ENCODE assay signal across 8 cellular contexts in the genomic region with DNA sequence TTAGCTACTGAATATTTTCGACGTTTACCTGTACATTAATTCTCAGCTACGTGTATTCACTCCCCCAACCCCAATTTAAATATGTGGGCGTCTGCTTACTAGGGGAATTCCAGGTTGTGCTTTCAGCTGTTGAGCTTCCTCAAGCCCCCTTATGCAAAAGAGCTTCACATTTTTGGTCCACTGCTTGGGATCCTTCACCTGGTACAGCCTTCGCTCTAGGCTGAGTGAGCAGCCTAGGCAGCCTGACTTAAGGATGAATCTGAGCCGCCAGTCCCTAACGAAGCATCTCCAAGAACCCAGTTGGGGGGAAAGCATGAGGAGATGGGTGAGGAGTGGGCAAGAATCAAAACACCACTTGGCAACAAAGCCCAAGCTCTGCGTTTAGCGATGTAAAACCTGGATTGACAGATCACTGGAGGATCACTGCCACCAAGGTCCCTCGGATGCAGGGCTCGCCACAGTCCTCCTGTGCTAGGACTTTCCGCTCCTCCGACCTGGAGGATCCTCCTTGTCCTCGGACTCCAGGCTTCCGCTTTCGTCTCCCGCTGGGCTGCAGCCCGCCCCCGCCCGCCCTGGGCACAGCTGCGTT. TPM values are rescaled to one million over a fixed set of nuclear protein-coding genes. Genes with fewer than 3 reads are reported as not detected.
DNase-seq lines count a peak whose midpoint lies in the region; ATAC-seq and TF ChIP-seq lines count a peak whose summit lies in the region.

No MANE protein-coding gene starts in this region.

- peak; percentile 30 for TF ChIP-seq POLR2A in GM10847 (IDR thresholded peaks at IDR 0.05; ENCODE audit: extremely low read depth, insufficient read length)

- H3K27ac Mint-ChIP-seq in activated T-helper 1 cell treated with anti-CD3 and anti-CD28 coated beads, Interleukin-12 subunit alpha, Interleukin-12 subunit beta, Interleukin-2, Interleukin-4 antibody, amounts not matched to agents 30 ng/mL and 10 ng/mL and 1 ng/mL, durations not matched to agents 14 hours and 24 hours and 36 hours = peak overlapping the region; percentile 87

- ATAC-seq in HG02852 (IDR thresholded peaks at IDR 0.05; ENCODE audit: unreplicated experiment) = peak; percentile 19

- no peaks in the 10 kb centered on the region for H3K36me3 ChIP-seq in right atrium auricular region
- peaks cover 20% of the 10 kb centered on the region for H3K36me3 ChIP-seq in skeletal muscle satellite cell (ENCODE audit: insufficient read depth, low read length)

- H3K36me3 Mint-ChIP-seq in activated T-helper 1 cell treated with anti-CD3 and anti-CD28 coated beads, Interleukin-12 subunit alpha, Interleukin-12 subunit beta, Interleukin-2, Interleukin-4 antibody, amounts not matched to agents 30 ng/mL and 10 ng/mL and 1 ng/mL, durations not matched to agents 14 hours and 24 hours and 36 hours (ENCODE audit: low read depth) = peaks cover 31% of the 10 kb centered on the region

- H3K9me3 Mint-ChIP-seq in activated T-helper 1 cell treated with anti-CD3 and anti-CD28 coated beads, Interleukin-12 subunit alpha, Interleukin-12 subunit beta, Interleukin-2, Interleukin-4 antibody, amounts not matched to agents 30 ng/mL and 10 ng/mL and 1 ng/mL, durations not matched to agents 14 hours and 24 hours and 36 hours = no peaks in the 10 kb centered on the region

- peaks cover 72% of the 10 kb centered on the region for H3K4me1 Mint-ChIP-seq in activated T-helper 1 cell treated with anti-CD3 and anti-CD28 coated beads, Interleukin-12 subunit alpha, Interleukin-12 subunit beta, Interleukin-2, Interleukin-4 antibody, amounts not matched to agents 30 ng/mL and 10 ng/mL and 1 ng/mL, durations not matched to agents 14 hours and 24 hours and 36 hours (ENCODE audit: low read depth)

- peak overlapping the region; percentile 88 for H3K4me3 Mint-ChIP-seq in activated T-helper 1 cell treated with anti-CD3 and anti-CD28 coated beads, Interleukin-12 subunit alpha, Interleukin-12 subunit beta, Interleukin-2, Interleukin-4 antibody, amounts not matched to agents 30 ng/mL and 10 ng/mL and 1 ng/mL, durations not matched to agents 14 hours and 24 hours and 36 hours

- H3K9me3 ChIP-seq in right atrium auricular region (no peaks in the 10 kb centered on the region), skeletal muscle satellite cell (replicated peaks; ENCODE audit: low read length) (no peaks in the 10 kb centered on the region)

- H3K27me3 ChIP-seq in right atrium auricular region (no peaks in the 10 kb centered on the region), skeletal muscle satellite cell (ENCODE audit: control insufficient read depth, insufficient read depth, low read length) (no peaks in the 10 kb centered on the region)

- H3K27ac ChIP-seq in right atrium auricular region = peak overlapping the region; percentile 95 to 98

- TF ChIP-seq CTCF in right atrium auricular region (IDR thresholded peaks at IDR 0.05) = no peak

- intact Hi-C loops in activated T-helper 1 cell treated with anti-CD3 and anti-CD28 coated beads, Interleukin-12 subunit alpha, Interleukin-12 subunit beta, Interleukin-2, Interleukin-4 antibody, amounts not matched to agents 30 ng/mL and 10 ng/mL and 1 ng/mL, durations not matched to agents 14 hours and 24 hours and 36 hours (cut with micrococcal nuclease) = loop anchor here (1.0 to 10.0 kb wide), 17 partner anchors 16 to 1637 kb away; partner anchors contain the start of genes C1orf52, GNG5, HS2ST1 and MCOLN2

- H3K4me1 ChIP-seq in right atrium auricular region (peaks cover 0 to 36% of the 10 kb centered on the region in 2 donors), skeletal muscle satellite cell (ENCODE audit: control insufficient read depth, insufficient read depth, low read length) (peaks cover 33% of the 10 kb centered on the region)

- peak overlapping the region; percentile 97 for H3K9ac ChIP-seq in skeletal muscle satellite cell (ENCODE audit: low read depth, low read length)

- no peak for DNase-seq in activated T-helper 1 cell treated with anti-CD3 and anti-CD28 coated beads, Interleukin-12 subunit alpha, Interleukin-12 subunit beta, Interleukin-2, Interleukin-4 antibody, amounts not matched to agents 30 ng/mL and 10 ng/mL and 1 ng/mL, durations not matched to agents 14 hours and 24 hours and 36 hours (ENCODE audit: low spot score)
- DNase-seq in right atrium auricular region (ENCODE audit: low spot score) = no peak
- no peak for DNase-seq in NCI-H774 (lab: John Stamatoyannopoulos, UW)
- DNase-seq in NCI-H1105 treated with DMSO at 0.1 percent for 48 hours (lab: John Stamatoyannopoulos, UW) = no peak
- DNase-seq in AG20443 (ENCODE audit: low spot score) = no peak

- peak overlapping the region; percentile 86 to 92 for H3K4me3 ChIP-seq in right atrium auricular region
- peak overlapping the region; percentile 97 for H3K4me3 ChIP-seq in skeletal muscle satellite cell (ENCODE audit: low read length)

- peaks cover 5% of the 10 kb centered on the region for H3K27me3 Mint-ChIP-seq in activated T-helper 1 cell treated with anti-CD3 and anti-CD28 coated beads, Interleukin-12 subunit alpha, Interleukin-12 subunit beta, Interleukin-2, Interleukin-4 antibody, amounts not matched to agents 30 ng/mL and 10 ng/mL and 1 ng/mL, durations not matched to agents 14 hours and 24 hours and 36 hours (ENCODE audit: insufficient read depth)

- peak overlapping the region; percentile 82 for H3K4me2 ChIP-seq in skeletal muscle satellite cell (ENCODE audit: low read length)

RNA-seq across cellular contexts. Expression of gene BCL10, which starts 0.6 kb away (rescaled TPM):
- 25.1 and 28.8 TPM in 2 replicates for total RNA-seq in activated T-helper 1 cell treated with anti-CD3 and anti-CD28 coated beads, Interleukin-12 subunit alpha, Interleukin-12 subunit beta, Interleukin-2, Interleukin-4 antibody, amounts not matched to agents 30 ng/mL and 10 ng/mL and 1 ng/mL, durations not matched to agents 14 hours and 24 hours and 36 hours
- 1 to 10 TPM; 7.5 to 8.0 TPM for total RNA-seq in right atrium auricular region
- total RNA-seq in skeletal muscle satellite cell (2012; rRNA removed) = 31.7 and 38.4 TPM in 2 replicates

RNA-seq across cellular contexts. Expression of gene C1orf52, which starts 16.3 kb away (rescaled TPM):
- 30.9 and 31.6 TPM in 2 replicates for total RNA-seq in activated T-helper 1 cell treated with anti-CD3 and anti-CD28 coated beads, Interleukin-12 subunit alpha, Interleukin-12 subunit beta, Interleukin-2, Interleukin-4 antibody, amounts not matched to agents 30 ng/mL and 10 ng/mL and 1 ng/mL, durations not matched to agents 14 hours and 24 hours and 36 hours
- 1 to 10 TPM; 7.5 to 8.6 TPM for total RNA-seq in right atrium auricular region
- 8.9 and 12.9 TPM in 2 replicates for total RNA-seq in skeletal muscle satellite cell (2012; rRNA removed)
